Comparison of ENCODE assay signal across 15 cellular contexts in the genomic region with DNA sequence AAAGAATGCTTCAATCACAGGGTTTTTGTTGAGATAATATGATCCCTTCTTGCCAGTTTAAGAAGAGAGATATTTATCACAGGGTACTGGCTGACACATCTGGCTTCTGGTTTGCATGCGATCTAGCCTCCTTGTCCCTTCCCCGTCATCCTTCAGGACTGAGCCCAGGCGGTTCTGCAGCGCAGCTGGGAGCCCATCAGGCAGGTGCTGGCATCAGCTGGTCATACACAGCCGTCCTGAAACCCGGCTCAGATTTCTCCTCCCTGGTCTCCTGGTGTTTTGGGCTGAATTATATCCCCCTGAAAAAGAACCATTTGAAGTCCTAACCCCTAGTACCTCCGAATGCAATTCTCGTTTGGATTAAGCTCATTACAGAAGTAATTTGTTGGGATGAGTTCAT.
"Had no signal": no experiment of that assay in that cellular context is flagged by ENCODE, and none has a peak within 500 bp of the region (broad histone marks: within the 10 kb centered on the region; RNA-seq: fewer than 3 reads in every experiment).

No MANE protein-coding gene starts in this region.

- H3K4me1 ChIP-seq: heart left ventricle, neural progenitor cell, suprapubic skin had no signal

- ATAC-seq: activated T-cell treated with anti-CD3 and anti-CD28 coated beads, Interleukin-2, amount 50 U/mL, for 72 hours; heart left ventricle; left colon; sciatic nerve had no signal

- H3K27ac ChIP-seq: heart left ventricle, neural progenitor cell, ovary, suprapubic skin had no signal

- H3K9me3 ChIP-seq: heart left ventricle, ovary, suprapubic skin had no signal

- DNase-seq: activated CD4-positive, alpha-beta T cell treated with anti-CD3 and anti-CD28 coated beads for 1 hour; activated CD4-positive, alpha-beta T cell treated with anti-CD3 and anti-CD28 coated beads, Interleukin-2, amount 50 U/mL, for 4 hours; activated naive CD4-positive, alpha-beta T cell; activated T-cell treated with anti-CD3 and anti-CD28 coated beads, Interleukin-2, amount 50 U/mL, for 72 hours; anterior cingulate cortex; cerebellar nuclear complex; heart left ventricle; left colon; mammary epithelial cell; naive B cell; ovary; T-helper 9 cell had no signal

- H3K4me3 ChIP-seq: heart left ventricle, neural progenitor cell, ovary, suprapubic skin had no signal

- H3K27me3 ChIP-seq: heart left ventricle, neural progenitor cell, ovary, suprapubic skin had no signal

- H3K36me3 ChIP-seq: heart left ventricle, neural progenitor cell, ovary, suprapubic skin had no signal
